16 cellular contexts compared by ENCODE assay signal in genomic region chr11:130629039-130629438, GRCh38.
DNase-seq lines count a peak whose midpoint lies in the region; ATAC-seq lines count a peak whose summit lies in the region.
"Had no signal": no experiment of that assay in that cellular context is flagged by ENCODE, and none has a peak within 500 bp of the region (broad histone marks: within the 10 kb centered on the region; RNA-seq: fewer than 3 reads in every experiment).

No MANE protein-coding gene starts in this region.

- DNase-seq in NCI-H1694 (lab: John Stamatoyannopoulos, UW) (peak; percentile 3), NCI-H1694 treated with DMSO at 0.1 percent for 48 hours (lab: John Stamatoyannopoulos, UW) (no peak), NCI-H69 (lab: John Stamatoyannopoulos, UW) (peak; percentile 73), cerebellar cortex (ENCODE audit: low spot score) (peak; percentile 6), renal cortical epithelial cell (ENCODE audit: low read depth) (peak; percentile 53), NOMO-1 treated with dmso at 0.1 percent for 144 hours (lab: John Stamatoyannopoulos, UW; ENCODE audit: unreplicated experiment) (no peak)
- DNase-seq: activated CD4-positive, CD25-positive, alpha-beta regulatory T cell; activated CD8-positive, alpha-beta memory T cell treated with anti-CD3 and anti-CD28 coated beads for 24 hours; H7; NCI-H1436; posterior cingulate gyrus; stimulated activated CD4-positive, alpha-beta T cell treated with anti-CD3 and anti-CD28 coated beads, Interleukin-2, amount 100 ng/mL, for 24 hours; transverse colon had no signal

- ATAC-seq in HG02840 (IDR thresholded peaks at IDR 0.05; ENCODE audit: low FRiP score, unreplicated experiment): no peak
- ATAC-seq in GM21737 (IDR thresholded peaks at IDR 0.05; ENCODE audit: unreplicated experiment): no peak
- ATAC-seq: activated naive CD4-positive, alpha-beta T cell treated with anti-CD3 and anti-CD28 coated beads, Interleukin-2, amount 50 U/mL, for 72 hours had no signal

Comparison
In these comparisons a context has a peak if more than half of its experiments do, and no peak if none do; other contexts are left out.
1. DNase-seq: peak in NCI-H1694 (single experiment), NCI-H69 (single experiment), cerebellar cortex (single experiment) and renal cortical epithelial cell (single experiment); none in NCI-H1694 treated with DMSO at 0.1 percent for 48 hours (single experiment) and NOMO-1 treated with dmso at 0.1 percent for 144 hours (single experiment).